ENCODE assay signal across 8 cellular contexts in the genomic region with DNA sequence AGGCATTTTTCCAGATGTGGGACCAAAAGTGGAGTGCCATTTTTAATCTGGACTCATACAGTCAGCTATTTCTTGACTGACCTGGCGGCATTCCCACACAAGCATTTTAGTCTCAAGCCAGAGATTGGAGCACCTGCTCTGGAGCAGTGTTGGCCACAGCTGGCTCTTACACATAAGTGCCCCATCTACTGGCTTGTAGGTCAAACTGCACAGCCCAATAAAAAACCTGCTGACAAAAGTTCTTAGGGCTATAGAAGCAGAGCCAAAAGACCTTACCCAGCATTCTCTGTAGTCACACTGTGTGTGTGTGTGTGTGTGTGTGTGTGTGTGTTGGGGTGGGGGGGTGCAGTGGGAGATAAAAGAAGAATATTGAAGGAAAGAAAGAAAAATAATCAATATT. TPM values are rescaled to one million over a fixed set of nuclear protein-coding genes. Genes with fewer than 3 reads are reported as not detected.
DNase-seq lines count a peak whose midpoint lies in the region; ATAC-seq lines count a peak whose summit lies in the region.

No MANE protein-coding gene starts in this region.

- peaks cover 21% of the 10 kb centered on the region for H3K9me3 Mint-ChIP-seq in activated T-helper 2 cell treated with anti-CD3 and anti-CD28 coated beads, Interferon-gamma antibody, Interleukin-2, Interleukin-4, amounts not matched to agents 10 μg/mL and 5 μg/mL and 100 μg/mL, durations not matched to agents 14 hours and 24 hours and 36 hours

- DNase-seq in COR-L47 (lab: John Stamatoyannopoulos, UW) (peak; percentile 40), RPMI8226 (peak; percentile 57), fibroblast of the conjunctiva (ENCODE audit: low read depth) (peak; percentile 9), retina (no peak), left ventricle myocardium superior (no peak)
- DNase-seq in activated T-helper 2 cell treated with anti-CD3 and anti-CD28 coated beads, Interferon-gamma antibody, Interleukin-2, Interleukin-4, amounts not matched to agents 10 μg/mL and 5 μg/mL and 100 μg/mL, durations not matched to agents 14 hours and 24 hours and 36 hours (ENCODE audit: low spot score) = no peak

- intact Hi-C loops in left ventricle myocardium superior (cut with micrococcal nuclease) = no loop called here
- intact Hi-C loops in activated T-helper 2 cell treated with anti-CD3 and anti-CD28 coated beads, Interferon-gamma antibody, Interleukin-2, Interleukin-4, amounts not matched to agents 10 μg/mL and 5 μg/mL and 100 μg/mL, durations not matched to agents 14 hours and 24 hours and 36 hours (cut with micrococcal nuclease) = no loop called here

- ATAC-seq in GM18907 (IDR thresholded peaks at IDR 0.05; ENCODE audit: unreplicated experiment) = peak; percentile 81
- ATAC-seq in HG03103 (IDR thresholded peaks at IDR 0.05; ENCODE audit: low read depth, unreplicated experiment) = peak; percentile 91
- no peak for ATAC-seq in left ventricle myocardium superior

- H3K27ac Mint-ChIP-seq in activated T-helper 2 cell treated with anti-CD3 and anti-CD28 coated beads, Interferon-gamma antibody, Interleukin-2, Interleukin-4, amounts not matched to agents 10 μg/mL and 5 μg/mL and 100 μg/mL, durations not matched to agents 14 hours and 24 hours and 36 hours = no peak overlapping the region

- no peak overlapping the region for H3K4me3 Mint-ChIP-seq in activated T-helper 2 cell treated with anti-CD3 and anti-CD28 coated beads, Interferon-gamma antibody, Interleukin-2, Interleukin-4, amounts not matched to agents 10 μg/mL and 5 μg/mL and 100 μg/mL, durations not matched to agents 14 hours and 24 hours and 36 hours (ENCODE audit: low read depth)

- H3K27me3 Mint-ChIP-seq in activated T-helper 2 cell treated with anti-CD3 and anti-CD28 coated beads, Interferon-gamma antibody, Interleukin-2, Interleukin-4, amounts not matched to agents 10 μg/mL and 5 μg/mL and 100 μg/mL, durations not matched to agents 14 hours and 24 hours and 36 hours (ENCODE audit: low read depth) = peaks cover 17% of the 10 kb centered on the region

- no peaks in the 10 kb centered on the region for H3K4me1 Mint-ChIP-seq in activated T-helper 2 cell treated with anti-CD3 and anti-CD28 coated beads, Interferon-gamma antibody, Interleukin-2, Interleukin-4, amounts not matched to agents 10 μg/mL and 5 μg/mL and 100 μg/mL, durations not matched to agents 14 hours and 24 hours and 36 hours (ENCODE audit: low read depth)

- H3K36me3 Mint-ChIP-seq in activated T-helper 2 cell treated with anti-CD3 and anti-CD28 coated beads, Interferon-gamma antibody, Interleukin-2, Interleukin-4, amounts not matched to agents 10 μg/mL and 5 μg/mL and 100 μg/mL, durations not matched to agents 14 hours and 24 hours and 36 hours (ENCODE audit: low read depth) = no peaks in the 10 kb centered on the region

RNA-seq across cellular contexts. Expression of gene SENP6, which starts 38.6 kb away (rescaled TPM):
- total RNA-seq in left ventricle myocardium superior = 57.7 TPM
- 73.8 and 81.7 TPM in 2 replicates for total RNA-seq in activated T-helper 2 cell treated with anti-CD3 and anti-CD28 coated beads, Interferon-gamma antibody, Interleukin-2, Interleukin-4, amounts not matched to agents 10 μg/mL and 5 μg/mL and 100 μg/mL, durations not matched to agents 14 hours and 24 hours and 36 hours

Comparison
In these comparisons a context has a peak if more than half of its experiments do, and no peak if none do; other contexts are left out.
1. DNase-seq: peak in COR-L47 (single experiment), RPMI8226 (single experiment) and fibroblast of the conjunctiva (single experiment); none in retina (single experiment), left ventricle myocardium superior (single experiment) and activated T-helper 2 cell treated with anti-CD3 and anti-CD28 coated beads, Interferon-gamma antibody, Interleukin-2, Interleukin-4, amounts not matched to agents 10 μg/mL and 5 μg/mL and 100 μg/mL, durations not matched to agents 14 hours and 24 hours and 36 hours (single experiment).